In genomic region chr18:78153362-78153761, GRCh38 we compare ENCODE assay signal across 39 cellular contexts.
"Had no signal": no experiment of that assay in that cellular context is flagged by ENCODE, and none has a peak within 500 bp of the region (broad histone marks: within the 10 kb centered on the region; RNA-seq: fewer than 3 reads in every experiment).

No MANE protein-coding gene starts in this region.

- H3K27me3 ChIP-seq: adrenal gland, ascending aorta, body of pancreas, brain microvascular endothelial cell, breast epithelium, cardiac muscle cell had no signal

- H3K27me3 Mint-ChIP-seq: activated naive CD4-positive, alpha-beta T cell treated with anti-CD3 and anti-CD28 coated beads, Interleukin-2, amount 10 ng/mL, durations not matched to agents 7 days and 5 days; activated naive CD4-positive, alpha-beta T cell treated with anti-CD3 and anti-CD28 coated beads, Interleukin-2, amount 50 U/mL, for 24 hours; activated naive CD8-positive, alpha-beta T cell; activated naive CD8-positive, alpha-beta T cell treated with anti-CD3 and anti-CD28 coated beads, Interleukin-2, amount 10 ng/mL, durations not matched to agents 7 days and 5 days; activated naive CD8-positive, alpha-beta T cell treated with anti-CD3 and anti-CD28 coated beads, Interleukin-2, amount 50 U/mL, for 24 hours; activated T-cell treated with anti-CD3 and anti-CD28 coated beads, Interleukin-2, amount 50 U/mL, for 24 hours; activated T-helper 17 cell treated with anti-CD3 and anti-CD28 coated beads, Interleukin-2, amount 50 U/mL, for 72 hours; central memory CD8-positive, alpha-beta T cell had no signal

- H3K9me3 ChIP-seq: adrenal gland, ascending aorta, body of pancreas had no signal

- H3K27ac Mint-ChIP-seq: activated naive CD4-positive, alpha-beta T cell treated with anti-CD3 and anti-CD28 coated beads for 36 hours; activated naive CD4-positive, alpha-beta T cell treated with anti-CD3 and anti-CD28 coated beads, Interleukin-2, amount 10 ng/mL, durations not matched to agents 7 days and 5 days; activated naive CD4-positive, alpha-beta T cell treated with anti-CD3 and anti-CD28 coated beads, Interleukin-2, amount 50 U/mL, for 24 hours; activated naive CD4-positive, alpha-beta T cell treated with anti-CD3 and anti-CD28 coated beads, Interleukin-2, amount 50 U/mL, for 72 hours; activated naive CD8-positive, alpha-beta T cell; activated naive CD8-positive, alpha-beta T cell treated with anti-CD3 and anti-CD28 coated beads for 36 hours; activated naive CD8-positive, alpha-beta T cell treated with anti-CD3 and anti-CD28 coated beads, Interleukin-2, amount 10 ng/mL, durations not matched to agents 7 days and 5 days; activated naive CD8-positive, alpha-beta T cell treated with anti-CD3 and anti-CD28 coated beads, Interleukin-2, amount 50 U/mL, for 24 hours; activated T-cell treated with anti-CD3 and anti-CD28 coated beads, Interleukin-2, amount 50 U/mL, for 24 hours; activated T-cell treated with anti-CD3 and anti-CD28 coated beads, Interleukin-2, amount 50 U/mL, for 72 hours; activated T-helper 1 cell treated with anti-CD3 and anti-CD28 coated beads, Interleukin-12 subunit alpha, Interleukin-12 subunit beta, Interleukin-2, Interleukin-4 antibody, amounts not matched to agents 30 ng/mL and 10 ng/mL and 1 ng/mL, durations not matched to agents 14 hours and 24 hours and 36 hours; activated T-helper 17 cell treated with anti-CD3 and anti-CD28 coated beads, Interleukin-2, amount 50 U/mL, for 72 hours; activated T-helper 2 cell treated with anti-CD3 and anti-CD28 coated beads, Interferon-gamma antibody, Interleukin-2, Interleukin-4, amounts not matched to agents 10 μg/mL and 5 μg/mL and 100 μg/mL, durations not matched to agents 14 hours and 24 hours and 36 hours; brain had no signal

- H3K4me1 ChIP-seq: adrenal gland, ascending aorta, body of pancreas, breast epithelium had no signal

- DNase-seq: activated effector memory CD4-positive, alpha-beta T cell treated with anti-CD3 and anti-CD28 coated beads, Interleukin-2, amount 50 U/mL, for 16 hours; activated effector memory CD4-positive, alpha-beta T cell treated with Interleukin-2 at 50 U/mL for 16 hours; activated gamma-delta T cell; activated gamma-delta T cell treated with Interleukin-2 at 50 U/mL for 16 hours; activated naive CD4-positive, alpha-beta T cell; activated naive CD4-positive, alpha-beta T cell treated with anti-CD3 and anti-CD28 coated beads for 36 hours; activated naive CD4-positive, alpha-beta T cell treated with anti-CD3 and anti-CD28 coated beads, Interleukin-2, amount 10 ng/mL, durations not matched to agents 7 days and 5 days; activated naive CD4-positive, alpha-beta T cell treated with anti-CD3 and anti-CD28 coated beads, Interleukin-2, amount 50 U/mL, for 16 hours; activated naive CD4-positive, alpha-beta T cell treated with Interleukin-2 at 50 U/mL for 16 hours; activated naive CD8-positive, alpha-beta T cell treated with anti-CD3 and anti-CD28 coated beads for 36 hours; activated naive CD8-positive, alpha-beta T cell treated with anti-CD3 and anti-CD28 coated beads, Interleukin-2, amount 10 ng/mL, durations not matched to agents 7 days and 5 days; activated naive CD8-positive, alpha-beta T cell treated with anti-CD3 and anti-CD28 coated beads, Interleukin-2, amount 50 U/mL, for 24 hours; activated T-cell treated with anti-CD3 and anti-CD28 coated beads for 4 hours; activated T-cell treated with anti-CD3 and anti-CD28 coated beads, Interleukin-2, amount 50 U/mL, for 1 hour; activated T-cell treated with anti-CD3 and anti-CD28 coated beads, Interleukin-2, amount 50 U/mL, for 24 hours; activated T-cell treated with anti-CD3 and anti-CD28 coated beads, Interleukin-2, amount 50 U/mL, for 4 hours; activated T-cell treated with anti-CD3 and anti-CD28 coated beads, Interleukin-2, amount 50 U/mL, for 48 hours; activated T-cell treated with anti-CD3 and anti-CD28 coated beads, Interleukin-2, amount 50 U/mL, for 72 hours; adrenal gland; amniotic stem cell; amygdala; anterior cingulate cortex; aorta; body of pancreas; brain microvascular endothelial cell; caudate nucleus; central memory CD4-positive, alpha-beta T cell; cerebellar nuclear complex had no signal

- H3K9me3 Mint-ChIP-seq: activated naive CD4-positive, alpha-beta T cell treated with anti-CD3 and anti-CD28 coated beads for 36 hours; activated naive CD4-positive, alpha-beta T cell treated with anti-CD3 and anti-CD28 coated beads, Interleukin-2, amount 50 U/mL, for 24 hours; activated naive CD4-positive, alpha-beta T cell treated with anti-CD3 and anti-CD28 coated beads, Interleukin-2, amount 50 U/mL, for 72 hours; activated naive CD8-positive, alpha-beta T cell treated with anti-CD3 and anti-CD28 coated beads for 36 hours; activated naive CD8-positive, alpha-beta T cell treated with anti-CD3 and anti-CD28 coated beads, Interleukin-2, amount 10 ng/mL, durations not matched to agents 7 days and 5 days; activated naive CD8-positive, alpha-beta T cell treated with anti-CD3 and anti-CD28 coated beads, Interleukin-2, amount 50 U/mL, for 24 hours; activated T-cell treated with anti-CD3 and anti-CD28 coated beads, Interleukin-2, amount 50 U/mL, for 24 hours; activated T-cell treated with anti-CD3 and anti-CD28 coated beads, Interleukin-2, amount 50 U/mL, for 4 hours; activated T-helper 1 cell treated with anti-CD3 and anti-CD28 coated beads, Interleukin-12 subunit alpha, Interleukin-12 subunit beta, Interleukin-2, Interleukin-4 antibody, amounts not matched to agents 30 ng/mL and 10 ng/mL and 1 ng/mL, durations not matched to agents 14 hours and 24 hours and 36 hours; activated T-helper 17 cell treated with anti-CD3 and anti-CD28 coated beads, Interleukin-2, amount 50 U/mL, for 72 hours; central memory CD8-positive, alpha-beta T cell had no signal

- H3K27ac ChIP-seq: adrenal gland, ascending aorta, body of pancreas, brain microvascular endothelial cell, breast epithelium, cardiac muscle cell had no signal

- H3K36me3 ChIP-seq: adrenal gland, ascending aorta, brain microvascular endothelial cell, breast epithelium, cardiac muscle cell had no signal

- ATAC-seq: activated naive CD4-positive, alpha-beta T cell treated with anti-CD3 and anti-CD28 coated beads, Interleukin-2, amount 50 U/mL, for 72 hours; activated naive CD8-positive, alpha-beta T cell treated with anti-CD3 and anti-CD28 coated beads, Interleukin-2, amount 50 U/mL, for 24 hours; activated T-cell treated with anti-CD3 and anti-CD28 coated beads, Interleukin-2, amount 50 U/mL, for 4 hours; activated T-cell treated with anti-CD3 and anti-CD28 coated beads, Interleukin-2, amount 50 U/mL, for 72 hours; activated T-helper 17 cell treated with anti-CD3 and anti-CD28 coated beads, Interleukin-2, amount 50 U/mL, for 72 hours; body of pancreas had no signal

- H3K4me3 ChIP-seq: adrenal gland, ascending aorta, body of pancreas, breast epithelium, cardiac muscle cell had no signal

- H3K36me3 Mint-ChIP-seq: activated naive CD4-positive, alpha-beta T cell treated with anti-CD3 and anti-CD28 coated beads, Interleukin-2, amount 10 ng/mL, durations not matched to agents 7 days and 5 days; activated naive CD4-positive, alpha-beta T cell treated with anti-CD3 and anti-CD28 coated beads, Interleukin-2, amount 50 U/mL, for 24 hours; activated naive CD4-positive, alpha-beta T cell treated with anti-CD3 and anti-CD28 coated beads, Interleukin-2, amount 50 U/mL, for 72 hours; activated naive CD8-positive, alpha-beta T cell; activated naive CD8-positive, alpha-beta T cell treated with anti-CD3 and anti-CD28 coated beads for 36 hours; activated naive CD8-positive, alpha-beta T cell treated with anti-CD3 and anti-CD28 coated beads, Interleukin-2, amount 10 ng/mL, durations not matched to agents 7 days and 5 days; brain had no signal

- H3K4me3 Mint-ChIP-seq: activated naive CD4-positive, alpha-beta T cell treated with anti-CD3 and anti-CD28 coated beads for 36 hours; activated naive CD4-positive, alpha-beta T cell treated with anti-CD3 and anti-CD28 coated beads, Interleukin-2, amount 10 ng/mL, durations not matched to agents 7 days and 5 days; activated naive CD4-positive, alpha-beta T cell treated with anti-CD3 and anti-CD28 coated beads, Interleukin-2, amount 50 U/mL, for 24 hours; activated naive CD8-positive, alpha-beta T cell; activated naive CD8-positive, alpha-beta T cell treated with anti-CD3 and anti-CD28 coated beads for 36 hours; activated naive CD8-positive, alpha-beta T cell treated with anti-CD3 and anti-CD28 coated beads, Interleukin-2, amount 10 ng/mL, durations not matched to agents 7 days and 5 days; activated naive CD8-positive, alpha-beta T cell treated with anti-CD3 and anti-CD28 coated beads, Interleukin-2, amount 50 U/mL, for 24 hours; activated T-cell treated with anti-CD3 and anti-CD28 coated beads, Interleukin-2, amount 50 U/mL, for 24 hours; activated T-cell treated with anti-CD3 and anti-CD28 coated beads, Interleukin-2, amount 50 U/mL, for 4 hours; activated T-cell treated with anti-CD3 and anti-CD28 coated beads, Interleukin-2, amount 50 U/mL, for 72 hours; activated T-helper 1 cell treated with anti-CD3 and anti-CD28 coated beads, Interleukin-12 subunit alpha, Interleukin-12 subunit beta, Interleukin-2, Interleukin-4 antibody, amounts not matched to agents 30 ng/mL and 10 ng/mL and 1 ng/mL, durations not matched to agents 14 hours and 24 hours and 36 hours; activated T-helper 17 cell treated with anti-CD3 and anti-CD28 coated beads, Interleukin-2, amount 50 U/mL, for 72 hours; brain; central memory CD8-positive, alpha-beta T cell had no signal

- H3K4me1 Mint-ChIP-seq: activated naive CD4-positive, alpha-beta T cell treated with anti-CD3 and anti-CD28 coated beads, Interleukin-2, amount 10 ng/mL, durations not matched to agents 7 days and 5 days; activated naive CD4-positive, alpha-beta T cell treated with anti-CD3 and anti-CD28 coated beads, Interleukin-2, amount 50 U/mL, for 24 hours; activated naive CD8-positive, alpha-beta T cell treated with anti-CD3 and anti-CD28 coated beads for 36 hours; activated naive CD8-positive, alpha-beta T cell treated with anti-CD3 and anti-CD28 coated beads, Interleukin-2, amount 10 ng/mL, durations not matched to agents 7 days and 5 days; activated naive CD8-positive, alpha-beta T cell treated with anti-CD3 and anti-CD28 coated beads, Interleukin-2, amount 50 U/mL, for 24 hours; activated T-helper 17 cell treated with anti-CD3 and anti-CD28 coated beads, Interleukin-2, amount 50 U/mL, for 72 hours; central memory CD8-positive, alpha-beta T cell had no signal
